In genomic region chr12:15522574-15523187, GRCh38 we compare ENCODE assay signal across 8 cellular contexts.
A peak's percentile ranks its signal among the peaks of the same experiment; 100 is the strongest.
DNase-seq lines count a peak whose midpoint lies in the region; ATAC-seq and TF ChIP-seq lines count a peak whose summit lies in the region.

No MANE protein-coding gene starts in this region.

- H4K20me1 ChIP-seq in DND-41 (ENCODE audit: insufficient read depth, low read length) (no peaks in the 10 kb centered on the region), KMS-11 (ENCODE audit: insufficient read depth) (no peaks in the 10 kb centered on the region), OCI-LY7 (ENCODE audit: insufficient read depth, low read length) (no peaks in the 10 kb centered on the region)

- peak; percentile 84 for TF ChIP-seq CTCF in DND-41 (IDR thresholded peaks at IDR 0.05; ENCODE audit: borderline replicate concordance, extremely low read depth, low read length, poor library complexity, severe bottlenecking)
- peak; percentile 68 for TF ChIP-seq CTCF in KMS-11 (conservative IDR thresholded peaks at IDR 0.05; ENCODE audit: low read depth, low read length)
- peak; percentile 86 for TF ChIP-seq CTCF in OCI-LY7 (conservative IDR thresholded peaks at IDR 0.05; ENCODE audit: low read length)
- peak; percentile 69 for TF ChIP-seq CTCF in epithelial cell of proximal tubule (conservative IDR thresholded peaks at IDR 0.05; ENCODE audit: low read depth, low read length)
- TF ChIP-seq CTCF in prostate gland (IDR thresholded peaks at IDR 0.05) = peak in 3 of 4 experiments; percentile 47 to 76 (median 73)

- H3K4me2 ChIP-seq in DND-41 (ENCODE audit: insufficient read depth, low read length) (no peak overlapping the region), KMS-11 (no peak overlapping the region), OCI-LY7 (ENCODE audit: low read length) (no peak overlapping the region)

- no peaks in the 10 kb centered on the region for H3K9me2 ChIP-seq in OCI-LY7 (ENCODE audit: insufficient read depth, low read length)

- no peak for DNase-seq in DND-41
- peak; percentile 62 for DNase-seq in OCI-LY7 (ENCODE audit: low spot score)
- peak; percentile 13 for DNase-seq in epithelial cell of proximal tubule (ENCODE audit: low read depth)
- peak; percentile 11 for DNase-seq in prostate gland (ENCODE audit: low spot score)

- H3K36me3 ChIP-seq in DND-41 (ENCODE audit: insufficient read depth, low read length) = no peaks in the 10 kb centered on the region
- H3K36me3 ChIP-seq in KMS-11 (ENCODE audit: insufficient read depth) = no peaks in the 10 kb centered on the region
- no peaks in the 10 kb centered on the region for H3K36me3 ChIP-seq in OCI-LY7 (ENCODE audit: insufficient read depth, low read length)
- no peaks in the 10 kb centered on the region for H3K36me3 ChIP-seq in prostate gland

- ATAC-seq in DND-41 (ENCODE audit: insufficient read depth, low read depth) (peak; percentile 57; the same call in 1 of the 3 replicates), GM21423 (IDR thresholded peaks at IDR 0.05; ENCODE audit: unreplicated experiment) (no peak), GM21786 (IDR thresholded peaks at IDR 0.05; ENCODE audit: unreplicated experiment) (no peak), HG02571 (IDR thresholded peaks at IDR 0.05; ENCODE audit: unreplicated experiment) (no peak)

- intact Hi-C loops in OCI-LY7 (cut with micrococcal nuclease; ENCODE audit: unreplicated experiment) (loop anchor here (1.0 to 10.0 kb wide), 5 partner anchors 246 to 798 kb away; partner anchors contain the start of genes C12orf60 and WBP11), prostate gland (cut with DNase I) (loop anchor here (5.0 kb wide), 1 partner anchor 245 kb away; no protein-coding TSS in a partner anchor)

- TF ChIP-seq POLR2A in prostate gland (IDR thresholded peaks at IDR 0.05) = no peak

- H3K4me1 ChIP-seq in DND-41 (ENCODE audit: insufficient read depth, low read length) (peaks cover 4% of the 10 kb centered on the region), KMS-11 (ENCODE audit: low read depth, poor library complexity, severe bottlenecking) (peaks cover 30% of the 10 kb centered on the region), OCI-LY7 (ENCODE audit: insufficient read depth, low read length, poor library complexity, severe bottlenecking) (peaks cover 15% of the 10 kb centered on the region), prostate gland (replicated peaks) (no peaks in the 10 kb centered on the region)

- CTCF ChIA-PET in OCI-LY7 (lab: Charles Lee; ENCODE audit: unreplicated experiment) = no interaction called here

- H3K9me3 ChIP-seq in DND-41 (ENCODE audit: insufficient read depth, low read length, severe bottlenecking) = no peaks in the 10 kb centered on the region
- H3K9me3 ChIP-seq in OCI-LY7 (ENCODE audit: low read length) = peaks cover 5% of the 10 kb centered on the region; the same call in 1 of the 2 replicates
- no peaks in the 10 kb centered on the region for H3K9me3 ChIP-seq in prostate gland

- no TSS peak for BruUV-seq in OCI-LY7 (replicated peaks; lab: Mats Ljungman, UMichigan)

- WGBS in prostate gland = 36% methylated on average over 3 of the region's 3 CpGs

- no peak overlapping the region for H3K27ac ChIP-seq in DND-41 (ENCODE audit: low read length)
- no peak overlapping the region for H3K27ac ChIP-seq in KMS-11
- H3K27ac ChIP-seq in OCI-LY7 (ENCODE audit: low read depth, low read length, poor library complexity, severe bottlenecking) = no peak overlapping the region
- H3K27ac ChIP-seq in prostate gland = no peak overlapping the region

- POLR2A ChIA-PET in OCI-LY7 (lab: Charles Lee) = interaction anchor here (0.7 kb wide), 1 partner anchor 313 kb away, joined by 3 read pairs; no protein-coding TSS in a partner anchor

- H3K4me3 ChIP-seq in DND-41 (ENCODE audit: low read depth in 1 of 2, low read length in 2 of 2) (no peak overlapping the region), KMS-11 (IDR thresholded peaks at IDR 0.05; ENCODE audit: insufficient read depth, low read depth, low read length) (no peak overlapping the region), OCI-LY7 (ENCODE audit: low read depth, low read length, poor library complexity, severe bottlenecking) (no peak overlapping the region), epithelial cell of proximal tubule (ENCODE audit: low read depth, low read length) (no peak overlapping the region), prostate gland (no peak overlapping the region)

- H2AFZ ChIP-seq in DND-41 (ENCODE audit: low read depth, low read length) (no peak overlapping the region), KMS-11 (ENCODE audit: low read depth) (no peak overlapping the region), OCI-LY7 (ENCODE audit: low read length) (no peak overlapping the region; the same call in 1 of the 2 replicates)

- H3K79me2 ChIP-seq in DND-41 (ENCODE audit: insufficient read depth, low read length) (no peaks in the 10 kb centered on the region), KMS-11 (ENCODE audit: insufficient read depth, low read depth) (no peaks in the 10 kb centered on the region), OCI-LY7 (ENCODE audit: insufficient read depth, low read depth, low read length) (no peaks in the 10 kb centered on the region)

- no peaks in the 10 kb centered on the region for H3K27me3 ChIP-seq in DND-41 (ENCODE audit: insufficient read depth, low read length, poor library complexity)
- no peaks in the 10 kb centered on the region for H3K27me3 ChIP-seq in KMS-11 (ENCODE audit: insufficient read depth, low read depth)
- no peaks in the 10 kb centered on the region for H3K27me3 ChIP-seq in prostate gland (replicated peaks; ENCODE audit: insufficient read depth)

- H3K9ac ChIP-seq in DND-41 (ENCODE audit: low read depth, low read length) (no peak overlapping the region), KMS-11 (no peak overlapping the region)
